ENCODE assay signal across 2 cellular contexts in the genomic region with DNA sequence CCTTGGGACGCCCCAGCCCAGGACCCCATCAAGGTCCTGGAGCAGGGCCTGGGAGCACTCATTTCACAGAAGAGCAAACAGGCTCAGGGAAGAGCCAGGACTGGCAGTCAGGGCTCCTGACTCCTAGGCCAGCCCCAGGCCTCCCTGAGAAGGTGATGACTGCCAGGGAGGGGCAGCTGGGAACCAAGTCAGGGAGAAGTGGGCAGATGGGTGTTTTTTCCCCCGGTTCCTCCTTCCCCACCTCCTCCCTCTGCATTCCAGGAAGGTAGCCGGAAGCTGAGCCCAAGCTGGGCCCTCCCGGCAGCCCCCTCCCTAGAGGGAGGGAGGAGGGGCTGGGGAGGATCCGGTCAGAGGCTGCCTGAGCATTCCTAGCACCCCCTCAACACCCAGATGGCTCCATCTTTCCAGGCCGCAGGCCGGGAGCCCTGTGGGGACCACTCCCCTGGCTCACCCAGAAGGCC.
TF ChIP-seq lines count a peak whose summit lies in the region.

No MANE protein-coding gene starts in this region.

TF ChIP-seq in HCT116, 20 proteins besides CTCF, POLR2A, EP300 and RAD21:
- no peak for TF ChIP-seq EGR1 (IDR thresholded peaks at IDR 0.05; ENCODE audit: low read depth)
- no peak for TF ChIP-seq ELF1 (IDR thresholded peaks at IDR 0.05; ENCODE audit: borderline replicate concordance, low read depth)
- no peak for TF ChIP-seq TCF7L2 (IDR thresholded peaks at IDR 0.05; ENCODE audit: borderline replicate concordance, extremely low read depth, insufficient read depth, insufficient read length)
- TF ChIP-seq EZH2 (IDR thresholded peaks at IDR 0.05), result no peak

TF ChIP-seq in K562, 482 proteins besides CTCF, POLR2A, EP300 and RAD21:
- TF ChIP-seq, protein P1, sequence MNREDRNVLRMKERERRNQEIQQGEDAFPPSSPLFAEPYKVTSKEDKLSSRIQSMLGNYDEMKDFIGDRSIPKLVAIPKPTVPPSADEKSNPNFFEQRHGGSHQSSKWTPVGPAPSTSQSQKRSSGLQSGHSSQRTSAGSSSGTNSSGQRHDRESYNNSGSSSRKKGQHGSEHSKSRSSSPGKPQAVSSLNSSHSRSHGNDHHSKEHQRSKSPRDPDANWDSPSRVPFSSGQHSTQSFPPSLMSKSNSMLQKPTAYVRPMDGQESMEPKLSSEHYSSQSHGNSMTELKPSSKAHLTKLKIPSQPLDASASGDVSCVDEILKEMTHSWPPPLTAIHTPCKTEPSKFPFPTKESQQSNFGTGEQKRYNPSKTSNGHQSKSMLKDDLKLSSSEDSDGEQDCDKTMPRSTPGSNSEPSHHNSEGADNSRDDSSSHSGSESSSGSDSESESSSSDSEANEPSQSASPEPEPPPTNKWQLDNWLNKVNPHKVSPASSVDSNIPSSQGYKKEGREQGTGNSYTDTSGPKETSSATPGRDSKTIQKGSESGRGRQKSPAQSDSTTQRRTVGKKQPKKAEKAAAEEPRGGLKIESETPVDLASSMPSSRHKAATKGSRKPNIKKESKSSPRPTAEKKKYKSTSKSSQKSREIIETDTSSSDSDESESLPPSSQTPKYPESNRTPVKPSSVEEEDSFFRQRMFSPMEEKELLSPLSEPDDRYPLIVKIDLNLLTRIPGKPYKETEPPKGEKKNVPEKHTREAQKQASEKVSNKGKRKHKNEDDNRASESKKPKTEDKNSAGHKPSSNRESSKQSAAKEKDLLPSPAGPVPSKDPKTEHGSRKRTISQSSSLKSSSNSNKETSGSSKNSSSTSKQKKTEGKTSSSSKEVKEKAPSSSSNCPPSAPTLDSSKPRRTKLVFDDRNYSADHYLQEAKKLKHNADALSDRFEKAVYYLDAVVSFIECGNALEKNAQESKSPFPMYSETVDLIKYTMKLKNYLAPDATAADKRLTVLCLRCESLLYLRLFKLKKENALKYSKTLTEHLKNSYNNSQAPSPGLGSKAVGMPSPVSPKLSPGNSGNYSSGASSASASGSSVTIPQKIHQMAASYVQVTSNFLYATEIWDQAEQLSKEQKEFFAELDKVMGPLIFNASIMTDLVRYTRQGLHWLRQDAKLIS (CRISPR knock-in tag; IDR thresholded peaks at IDR 0.05), result no peak
- no peak for TF ChIP-seq ARNT (IDR thresholded peaks at IDR 0.05)
- no peak for TF ChIP-seq KLF6 (CRISPR knock-in tag; IDR thresholded peaks at IDR 0.05; ENCODE audit: borderline replicate concordance)
- peak; percentile 64; the same call in 1 of the 2 replicates for TF ChIP-seq ZNF263 (CRISPR knock-in tag; IDR thresholded peaks at IDR 0.05; ENCODE audit: borderline replicate concordance)
- no peak for TF ChIP-seq ZKSCAN1 (IDR thresholded peaks at IDR 0.05; ENCODE audit: low read depth, low read length)
- TF ChIP-seq, protein P2, sequence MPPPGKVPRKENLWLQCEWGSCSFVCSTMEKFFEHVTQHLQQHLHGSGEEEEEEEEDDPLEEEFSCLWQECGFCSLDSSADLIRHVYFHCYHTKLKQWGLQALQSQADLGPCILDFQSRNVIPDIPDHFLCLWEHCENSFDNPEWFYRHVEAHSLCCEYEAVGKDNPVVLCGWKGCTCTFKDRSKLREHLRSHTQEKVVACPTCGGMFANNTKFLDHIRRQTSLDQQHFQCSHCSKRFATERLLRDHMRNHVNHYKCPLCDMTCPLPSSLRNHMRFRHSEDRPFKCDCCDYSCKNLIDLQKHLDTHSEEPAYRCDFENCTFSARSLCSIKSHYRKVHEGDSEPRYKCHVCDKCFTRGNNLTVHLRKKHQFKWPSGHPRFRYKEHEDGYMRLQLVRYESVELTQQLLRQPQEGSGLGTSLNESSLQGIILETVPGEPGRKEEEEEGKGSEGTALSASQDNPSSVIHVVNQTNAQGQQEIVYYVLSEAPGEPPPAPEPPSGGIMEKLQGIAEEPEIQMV (tag; conservative IDR thresholded peaks at IDR 0.05; ENCODE audit: low read depth), result no peak
- TF ChIP-seq NR2C1 (IDR thresholded peaks at IDR 0.05), result no peak
- no peak for TF ChIP-seq NR2C1 (tag; IDR thresholded peaks at IDR 0.05)
- TF ChIP-seq MTF1 (CRISPR knock-in tag; IDR thresholded peaks at IDR 0.05; ENCODE audit: borderline replicate concordance), result no peak
